8 cellular contexts compared by ENCODE assay signal in the genomic region with DNA sequence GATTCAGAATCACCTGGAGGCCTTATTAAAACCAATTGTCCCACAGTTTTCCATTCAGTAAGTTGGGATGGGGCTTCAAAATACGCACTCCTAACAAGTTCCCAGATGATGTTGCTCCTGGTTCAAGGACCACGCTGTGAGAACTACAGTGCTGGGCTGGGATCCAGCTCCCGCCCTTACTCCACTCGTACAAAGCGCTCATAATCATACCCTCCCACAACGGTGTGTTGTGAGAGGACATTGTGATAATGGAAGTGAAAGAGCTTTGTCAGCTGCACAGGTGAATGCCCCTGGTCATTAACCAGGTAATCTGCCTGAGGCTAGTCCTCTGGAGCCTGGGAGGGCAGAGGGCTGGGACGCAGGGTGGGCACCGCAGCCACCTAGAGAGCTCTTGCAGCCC. TPM values are rescaled to one million over a fixed set of nuclear protein-coding genes. Genes with fewer than 3 reads are reported as not detected.
A peak's percentile ranks its signal among the peaks of the same experiment; 100 is the strongest.
DNase-seq lines count a peak whose midpoint lies in the region; ATAC-seq and TF ChIP-seq lines count a peak whose summit lies in the region.

No MANE protein-coding gene starts in this region.

- H3K4me3 Mint-ChIP-seq in T-helper 1 cell treated with Interleukin-12 subunit alpha and Interleukin-12 subunit beta and Interleukin-4 antibody, amounts not matched to agents 30 μg/mL and 1 μg/mL, for 36 hours = peak overlapping the region; percentile 91
- peak overlapping the region; percentile 92 for H3K4me3 Mint-ChIP-seq in activated B cell treated with CpG ODN at 0.5 μM for 24 hours

- H3K36me3 ChIP-seq in iPS-20b (ENCODE audit: insufficient read depth, low read depth, low read length) (no peaks in the 10 kb centered on the region), thyroid gland (no peaks in the 10 kb centered on the region)

- CTCF ChIA-PET in activated B cell treated with CpG ODN at 0.5 μM for 24 hours (lab: Charles Lee) = interaction anchor here (13.5 kb wide), 1 partner anchor 52 kb away, joined by 398 read pairs; no protein-coding TSS in a partner anchor

- H3K4me1 Mint-ChIP-seq in T-helper 1 cell treated with Interleukin-12 subunit alpha and Interleukin-12 subunit beta and Interleukin-4 antibody, amounts not matched to agents 30 μg/mL and 1 μg/mL, for 36 hours (ENCODE audit: low read depth) = peaks cover 40% of the 10 kb centered on the region
- H3K4me1 Mint-ChIP-seq in activated B cell treated with CpG ODN at 0.5 μM for 24 hours = peaks cover 72% of the 10 kb centered on the region

- peaks cover 15% of the 10 kb centered on the region for H3K36me3 Mint-ChIP-seq in T-helper 1 cell treated with Interleukin-12 subunit alpha and Interleukin-12 subunit beta and Interleukin-4 antibody, amounts not matched to agents 30 μg/mL and 1 μg/mL, for 36 hours (ENCODE audit: low read depth)
- peaks cover 33% of the 10 kb centered on the region for H3K36me3 Mint-ChIP-seq in activated B cell treated with CpG ODN at 0.5 μM for 24 hours (ENCODE audit: low read depth)

- H3K4me3 ChIP-seq in iPS-20b (ENCODE audit: low read length) (no peak overlapping the region), thyroid gland (replicated peaks in 1 of 3) (peak overlapping the region in 1 of 3 donors; percentile 46)

- no peak overlapping the region for H3K27ac Mint-ChIP-seq in T-helper 1 cell treated with Interleukin-12 subunit alpha and Interleukin-12 subunit beta and Interleukin-4 antibody, amounts not matched to agents 30 μg/mL and 1 μg/mL, for 36 hours
- peak overlapping the region; percentile 24 for H3K27ac Mint-ChIP-seq in activated B cell treated with CpG ODN at 0.5 μM for 24 hours

- H3K4me1 ChIP-seq in iPS-20b (ENCODE audit: insufficient read depth, low read length) (peaks cover 20% of the 10 kb centered on the region; the same call in 1 of the 2 replicates), thyroid gland (peaks cover 19 to 29% of the 10 kb centered on the region in 2 donors)

- H3K27ac ChIP-seq in iPS-20b (ENCODE audit: low read length) (no peak overlapping the region), thyroid gland (peak overlapping the region; percentile 93 to 98 (median 97))

- POLR2A ChIA-PET in activated B cell treated with CpG ODN at 0.5 μM for 24 hours (lab: Charles Lee) = interaction anchor here (0.7 to 17.5 kb wide), 8 partner anchors 8 to 59 kb away, joined by 3 to 485 read pairs (median 14); no protein-coding TSS in a partner anchor

- no peak for TF ChIP-seq CTCF in activated B cell treated with CpG ODN at 0.5 μM for 24 hours (IDR thresholded peaks at IDR 0.05)
- TF ChIP-seq CTCF in thyroid gland (IDR thresholded peaks at IDR 0.05) = no peak

- H3K27me3 ChIP-seq in iPS-20b (ENCODE audit: insufficient read depth, low read length) (peaks cover 42% of the 10 kb centered on the region), thyroid gland (no peaks in the 10 kb centered on the region)

- peak in 1 of 2 donors; percentile 44 for TF ChIP-seq POLR2A in thyroid gland (IDR thresholded peaks at IDR 0.05)

- no peak for DNase-seq in T-helper 1 cell
- no peak for DNase-seq in activated B cell treated with CpG ODN at 0.5 μM for 24 hours
- peak; percentile 89 to 90 for DNase-seq in thyroid gland
- no peak for DNase-seq in activated CD4-positive, CD25-positive, alpha-beta regulatory T cell treated with anti-CD3 and anti-CD28 coated beads, Interleukin-2, amount 50 U/mL, for 72 hours

- H3K27me3 Mint-ChIP-seq in T-helper 1 cell treated with Interleukin-12 subunit alpha and Interleukin-12 subunit beta and Interleukin-4 antibody, amounts not matched to agents 30 μg/mL and 1 μg/mL, for 36 hours (ENCODE audit: low read depth) = no peaks in the 10 kb centered on the region
- H3K27me3 Mint-ChIP-seq in activated B cell treated with CpG ODN at 0.5 μM for 24 hours = no peaks in the 10 kb centered on the region

- peak overlapping the region; percentile 60; the same call in 1 of the 2 replicates for H3K9ac ChIP-seq in iPS-20b (ENCODE audit: low read depth, low read length)

- WGBS in thyroid gland, 2 donors = 30 to 45% methylated on average over 8 of the region's 8 CpGs

- H3K9me3 Mint-ChIP-seq in T-helper 1 cell treated with Interleukin-12 subunit alpha and Interleukin-12 subunit beta and Interleukin-4 antibody, amounts not matched to agents 30 μg/mL and 1 μg/mL, for 36 hours = no peaks in the 10 kb centered on the region
- H3K9me3 Mint-ChIP-seq in activated B cell treated with CpG ODN at 0.5 μM for 24 hours = no peaks in the 10 kb centered on the region

- H3K9me3 ChIP-seq in iPS-20b (ENCODE audit: insufficient read depth, low read depth, low read length) (no peaks in the 10 kb centered on the region), thyroid gland (no peaks in the 10 kb centered on the region)

- no peak for ATAC-seq in activated B cell treated with CpG ODN at 0.5 μM for 24 hours (ENCODE audit: low read depth)
- no peak for ATAC-seq in GM21723 (IDR thresholded peaks at IDR 0.05; ENCODE audit: unreplicated experiment)
- ATAC-seq in GM18502 (IDR thresholded peaks at IDR 0.05; ENCODE audit: poor library complexity, unreplicated experiment) = no peak

- intact Hi-C loops in activated B cell treated with CpG ODN at 0.5 μM for 24 hours (cut with micrococcal nuclease) = loop anchor here (2.0 to 10.0 kb wide), 4 partner anchors 385 to 1249 kb away; a partner anchor contains a TSS
- intact Hi-C loops in thyroid gland (cut with DNase I) = no loop called here

RNA-seq across cellular contexts. Expression of a gene that starts 1.3 kb away (rescaled TPM):
- 728 and 770 TPM in 2 replicates for total RNA-seq in activated B cell treated with CpG ODN at 0.5 μM for 24 hours
- 10 to 100 TPM; 11.8 to 24.0 (median 18.7) TPM for total RNA-seq in thyroid gland

Comparison
In these comparisons a context has a peak if more than half of its experiments do, and no peak if none do; other contexts are left out.
1. DNase-seq: peak in thyroid gland (2 of 2); none in T-helper 1 cell (0 of 5), activated B cell treated with CpG ODN at 0.5 μM for 24 hours (single experiment) and activated CD4-positive, CD25-positive, alpha-beta regulatory T cell treated with anti-CD3 and anti-CD28 coated beads, Interleukin-2, amount 50 U/mL, for 72 hours (single experiment).
2. RNA of a gene that starts 1.3 kb away (total RNA-seq): 728 to 770 TPM in activated B cell treated with CpG ODN at 0.5 μM for 24 hours; 11.8 to 24.0 TPM in thyroid gland; every median in the first group is over 10 times any median in the second.